In genomic region chr1:208351838-208352237, GRCh38 we compare ENCODE assay signal across 20 cellular contexts.
"Had no signal": no experiment of that assay in that cellular context is flagged by ENCODE, and none has a peak within 500 bp of the region (broad histone marks: within the 10 kb centered on the region; RNA-seq: fewer than 3 reads in every experiment).

No MANE protein-coding gene starts in this region.

- ATAC-seq: Panc1, PC-3 had no signal

- H3K27ac ChIP-seq: RWPE1 had no signal

- H3K27me3 ChIP-seq: MG63 had no signal

- DNase-seq: Karpas-422, KG1, MG63, NCI-H1092, NCI-H1105 treated with DMSO at 0.1 percent for 48 hours, NCI-H1417 treated with DMSO at 0.1 percent for 48 hours, NCI-H146, NCI-H1694 treated with DMSO at 0.1 percent for 48 hours, NCI-H1930, NCI-H2081, NCI-H2107, NCI-H2227 treated with DMSO at 0.1 percent for 48 hours, NCI-H446, NCI-H510A, NCI-H524 treated with DMSO at 0.1 percent for 48 hours, NCI-H774, PC-3, SHP77 had no signal

- H3K4me3 ChIP-seq: MG63 had no signal

- H3K36me3 ChIP-seq: MG63 had no signal

- H3K9me3 ChIP-seq: MG63 had no signal
